9 cellular contexts compared by ENCODE assay signal in the genomic region with DNA sequence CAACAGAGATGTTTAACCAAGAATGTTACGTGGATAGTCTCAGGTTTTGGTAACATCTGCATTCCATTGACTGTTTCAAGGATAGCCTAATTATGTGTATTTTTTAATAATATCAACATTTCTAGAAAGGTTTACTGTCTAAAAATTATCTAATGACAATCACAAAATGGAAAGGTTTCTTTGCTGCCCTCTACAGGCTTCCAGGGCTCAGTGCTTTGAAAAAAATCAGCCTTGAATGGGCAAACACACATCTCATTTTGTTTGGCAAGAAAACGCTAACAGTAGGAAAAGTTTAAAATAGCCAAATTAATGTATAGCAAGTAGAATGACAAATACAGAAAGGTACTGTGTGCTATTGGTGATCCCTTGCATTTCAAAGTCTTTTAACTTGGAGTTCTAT.
DNase-seq lines count a peak whose midpoint lies in the region; ATAC-seq, FAIRE-seq and TF ChIP-seq lines count a peak whose summit lies in the region.
"Had no signal": no experiment of that assay in that cellular context is flagged by ENCODE, and none has a peak within 500 bp of the region (broad histone marks: within the 10 kb centered on the region; RNA-seq: fewer than 3 reads in every experiment).

No MANE protein-coding gene starts in this region.

- no peak for TF ChIP-seq EP300 in K562 (IDR thresholded peaks at IDR 0.05; ENCODE audit: low read length)

- no peaks in the 10 kb centered on the region for H3K9me1 ChIP-seq in K562 (ENCODE audit: control insufficient read depth, insufficient read depth, low read length)

- peaks cover 3% of the 10 kb centered on the region for H3K27me3 Mint-ChIP-seq in nephron progenitor cell (ENCODE audit: low read depth, poor library complexity)
- H3K27me3 Mint-ChIP-seq in stimulated activated naive B cell treated with anti-CD40 and anti-IgM and Interleukin-4, amounts not matched to agents 10 μg/mL and 1 μg/mL and 100 μg/mL, for 72 hours = no peaks in the 10 kb centered on the region
- H3K27me3 Mint-ChIP-seq in activated T-cell treated with anti-CD3 and anti-CD28 coated beads, Interleukin-2, amount 50 U/mL, for 24 hours = peaks cover 14% of the 10 kb centered on the region

- H3K9me3 Mint-ChIP-seq in nephron progenitor cell = peaks cover 10% of the 10 kb centered on the region
- no peaks in the 10 kb centered on the region for H3K9me3 Mint-ChIP-seq in stimulated activated naive B cell treated with anti-CD40 and anti-IgM and Interleukin-4, amounts not matched to agents 10 μg/mL and 1 μg/mL and 100 μg/mL, for 72 hours
- no peaks in the 10 kb centered on the region for H3K9me3 Mint-ChIP-seq in activated T-cell treated with anti-CD3 and anti-CD28 coated beads, Interleukin-2, amount 50 U/mL, for 24 hours

- 0% methylated on average over 1 of the region's 2 CpGs for WGBS in K562 (ENCODE audit: insufficient coverage, low coverage, missing lambda C conversion rate)

- no peak overlapping the region for H3K9ac ChIP-seq in K562 (ENCODE audit: insufficient read depth in 1 of 2, low read depth in 2 of 2, low read length in 2 of 2)

- H3K27ac ChIP-seq in K562 (ENCODE audit: extremely low read depth, low read depth, low read length) = no peak overlapping the region

- DNase-seq in ELR (ENCODE audit: low read depth) (peak; percentile 24), KBM-7 (peak; percentile 18), K562 (ENCODE audit: extremely low read depth in 1 of 4, low spot score in 3 of 4) (peak in 1 of 4 experiments; percentile 2), nephron progenitor cell (no peak)
- no peak for DNase-seq in stimulated activated naive B cell treated with anti-CD40 and anti-IgM and Interleukin-4, amounts not matched to agents 10 μg/mL and 1 μg/mL and 100 μg/mL, for 72 hours
- no peak for DNase-seq in activated T-cell treated with anti-CD3 and anti-CD28 coated beads, Interleukin-2, amount 50 U/mL, for 24 hours
- DNase-seq: MG63 had no signal

- H3K4me3 ChIP-seq in K562 = no peak overlapping the region
- H3K4me3 ChIP-seq: MG63 had no signal

- FAIRE-seq in K562 (lab: Jason Lieb, UNC) = peak; percentile 44

- intact Hi-C loops in K562 (cut with micrococcal nuclease) = no loop called here

- no peak overlapping the region for H3K4me2 ChIP-seq in K562 (ENCODE audit: insufficient read depth, low read length)

- CTCF ChIA-PET in K562 (lab: Yijun Ruan, JAX; ENCODE audit: low intra/inter-chr PET ratio) = no interaction called here

- in situ Hi-C loops in KBM-7 (cut with MboI; ENCODE audit: low pct_unique_long_range_greater_than_20kb, low sequenced_read_pairs) (no loop called here), K562 (cut with MboI) (no loop called here)

- no peak for ATAC-seq in K562
- no peak for ATAC-seq in stimulated activated naive B cell treated with anti-CD40 and anti-IgM and Interleukin-4, amounts not matched to agents 10 μg/mL and 1 μg/mL and 100 μg/mL, for 72 hours (replicated peaks)
- no peak for ATAC-seq in HG03521 (IDR thresholded peaks at IDR 0.05; ENCODE audit: unreplicated experiment)
- ATAC-seq in GM21367 (IDR thresholded peaks at IDR 0.05; ENCODE audit: unreplicated experiment) = no peak

- H3K36me3 Mint-ChIP-seq in nephron progenitor cell (ENCODE audit: low read depth) = no peaks in the 10 kb centered on the region
- H3K36me3 Mint-ChIP-seq in stimulated activated naive B cell treated with anti-CD40 and anti-IgM and Interleukin-4, amounts not matched to agents 10 μg/mL and 1 μg/mL and 100 μg/mL, for 72 hours = no peaks in the 10 kb centered on the region
- H3K36me3 Mint-ChIP-seq in activated T-cell treated with anti-CD3 and anti-CD28 coated beads, Interleukin-2, amount 50 U/mL, for 24 hours (ENCODE audit: low read depth) = no peaks in the 10 kb centered on the region

- no peak overlapping the region for H3K27ac Mint-ChIP-seq in nephron progenitor cell
- H3K27ac Mint-ChIP-seq in stimulated activated naive B cell treated with anti-CD40 and anti-IgM and Interleukin-4, amounts not matched to agents 10 μg/mL and 1 μg/mL and 100 μg/mL, for 72 hours = no peak overlapping the region
- no peak overlapping the region for H3K27ac Mint-ChIP-seq in activated T-cell treated with anti-CD3 and anti-CD28 coated beads, Interleukin-2, amount 50 U/mL, for 24 hours

- peak in 1 of 2 experiments; percentile 28; a peak in 2 of 4 replicates for TF ChIP-seq RAD21 in K562 (CRISPR knock-in tag; conservative IDR thresholded peaks at IDR 0.05 in 1 of 2, IDR thresholded peaks at IDR 0.05 in 1 of 2)

- H3K36me3 ChIP-seq in K562 (ENCODE audit: control insufficient read depth, insufficient read depth, low read length) = no peaks in the 10 kb centered on the region
- H3K36me3 ChIP-seq: MG63 had no signal

- H3K4me1 ChIP-seq in K562 (replicated peaks in 1 of 2; ENCODE audit: control insufficient read depth in 2 of 2, insufficient read depth in 2 of 2, low read length in 2 of 2) = no peaks in the 10 kb centered on the region

- TF ChIP-seq CTCF in K562 (IDR thresholded peaks at IDR 0.05 in 2 of 3, conservative IDR thresholded peaks at IDR 0.05 in 1 of 3; ENCODE audit: insufficient read depth in 2 of 3, low read depth in 1 of 3, low read length in 3 of 3) = peak; percentile 24 to 46 (median 35); a peak in 2 of 6 replicates
- TF ChIP-seq CTCF in nephron progenitor cell (IDR thresholded peaks at IDR 0.05) = peak; percentile 54

- no peak for TF ChIP-seq POLR2A in K562 (conservative IDR thresholded peaks at IDR 0.05)

- H3K79me2 ChIP-seq in K562 (ENCODE audit: control insufficient read depth, insufficient read depth, low read length) = no peaks in the 10 kb centered on the region

- no peaks in the 10 kb centered on the region for H3K9me3 ChIP-seq in K562 (replicated peaks; ENCODE audit: control insufficient read depth, insufficient read depth, low read depth, low read length)
- H3K9me3 ChIP-seq: MG63 had no signal

- H3K4me1 Mint-ChIP-seq in nephron progenitor cell = no peaks in the 10 kb centered on the region
- H3K4me1 Mint-ChIP-seq in stimulated activated naive B cell treated with anti-CD40 and anti-IgM and Interleukin-4, amounts not matched to agents 10 μg/mL and 1 μg/mL and 100 μg/mL, for 72 hours = peaks cover 2 to 7% of the 10 kb centered on the region in 2 donors
- no peaks in the 10 kb centered on the region for H3K4me1 Mint-ChIP-seq in activated T-cell treated with anti-CD3 and anti-CD28 coated beads, Interleukin-2, amount 50 U/mL, for 24 hours (ENCODE audit: low read depth)

- no peak overlapping the region for H2AFZ ChIP-seq in K562 (ENCODE audit: low read depth, low read length)

- POLR2A ChIA-PET in K562 (lab: Yijun Ruan, JAX) = no interaction called here

- BruUV-seq in K562 (replicated peaks; lab: Mats Ljungman, UMichigan) = no TSS peak

- no peaks in the 10 kb centered on the region for H4K20me1 ChIP-seq in K562 (replicated peaks; ENCODE audit: control insufficient read depth, insufficient read depth, low read length)

- no peak overlapping the region for H3K4me3 Mint-ChIP-seq in nephron progenitor cell
- no peak overlapping the region for H3K4me3 Mint-ChIP-seq in stimulated activated naive B cell treated with anti-CD40 and anti-IgM and Interleukin-4, amounts not matched to agents 10 μg/mL and 1 μg/mL and 100 μg/mL, for 72 hours
- no peak overlapping the region for H3K4me3 Mint-ChIP-seq in activated T-cell treated with anti-CD3 and anti-CD28 coated beads, Interleukin-2, amount 50 U/mL, for 24 hours

- H3K27me3 ChIP-seq in K562 (ENCODE audit: control insufficient read depth in 2 of 2, insufficient read depth in 2 of 2, low read length in 2 of 2) = no peaks in the 10 kb centered on the region
- H3K27me3 ChIP-seq: MG63 had no signal

TF ChIP-seq in K562, 482 proteins besides CTCF, POLR2A, EP300 and RAD21 (continues in another document):
- TF ChIP-seq, protein P1, sequence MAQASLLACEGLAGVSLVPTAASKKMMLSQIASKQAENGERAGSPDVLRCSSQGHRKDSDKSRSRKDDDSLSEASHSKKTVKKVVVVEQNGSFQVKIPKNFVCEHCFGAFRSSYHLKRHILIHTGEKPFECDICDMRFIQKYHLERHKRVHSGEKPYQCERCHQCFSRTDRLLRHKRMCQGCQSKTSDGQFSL (CRISPR knock-in tag; IDR thresholded peaks at IDR 0.05) = no peak
- TF ChIP-seq, protein P1 (tag; IDR thresholded peaks at IDR 0.05) = no peak
- TF ChIP-seq, protein P2, sequence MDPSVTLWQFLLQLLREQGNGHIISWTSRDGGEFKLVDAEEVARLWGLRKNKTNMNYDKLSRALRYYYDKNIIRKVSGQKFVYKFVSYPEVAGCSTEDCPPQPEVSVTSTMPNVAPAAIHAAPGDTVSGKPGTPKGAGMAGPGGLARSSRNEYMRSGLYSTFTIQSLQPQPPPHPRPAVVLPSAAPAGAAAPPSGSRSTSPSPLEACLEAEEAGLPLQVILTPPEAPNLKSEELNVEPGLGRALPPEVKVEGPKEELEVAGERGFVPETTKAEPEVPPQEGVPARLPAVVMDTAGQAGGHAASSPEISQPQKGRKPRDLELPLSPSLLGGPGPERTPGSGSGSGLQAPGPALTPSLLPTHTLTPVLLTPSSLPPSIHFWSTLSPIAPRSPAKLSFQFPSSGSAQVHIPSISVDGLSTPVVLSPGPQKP (CRISPR knock-in tag; IDR thresholded peaks at IDR 0.05) = no peak
- TF ChIP-seq ZNF282 (CRISPR knock-in tag; IDR thresholded peaks at IDR 0.05) (no peak), ZZZ3 (IDR thresholded peaks at IDR 0.05) (no peak), TBL1XR1 (IDR thresholded peaks at IDR 0.05; ENCODE audit: low read length in 2 of 2) (no peak), EP400 (IDR thresholded peaks at IDR 0.05) (no peak), DIDO1 (tag; IDR thresholded peaks at IDR 0.05; ENCODE audit: low read depth) (no peak)

Comparison
In these comparisons a context has a peak if more than half of its experiments do, and no peak if none do; other contexts are left out.
1. DNase-seq: peak in ELR (single experiment) and KBM-7 (single experiment); none in nephron progenitor cell (single experiment), stimulated activated naive B cell treated with anti-CD40 and anti-IgM and Interleukin-4, amounts not matched to agents 10 μg/mL and 1 μg/mL and 100 μg/mL, for 72 hours (single experiment) and activated T-cell treated with anti-CD3 and anti-CD28 coated beads, Interleukin-2, amount 50 U/mL, for 24 hours (single experiment).